In the genomic region with DNA sequence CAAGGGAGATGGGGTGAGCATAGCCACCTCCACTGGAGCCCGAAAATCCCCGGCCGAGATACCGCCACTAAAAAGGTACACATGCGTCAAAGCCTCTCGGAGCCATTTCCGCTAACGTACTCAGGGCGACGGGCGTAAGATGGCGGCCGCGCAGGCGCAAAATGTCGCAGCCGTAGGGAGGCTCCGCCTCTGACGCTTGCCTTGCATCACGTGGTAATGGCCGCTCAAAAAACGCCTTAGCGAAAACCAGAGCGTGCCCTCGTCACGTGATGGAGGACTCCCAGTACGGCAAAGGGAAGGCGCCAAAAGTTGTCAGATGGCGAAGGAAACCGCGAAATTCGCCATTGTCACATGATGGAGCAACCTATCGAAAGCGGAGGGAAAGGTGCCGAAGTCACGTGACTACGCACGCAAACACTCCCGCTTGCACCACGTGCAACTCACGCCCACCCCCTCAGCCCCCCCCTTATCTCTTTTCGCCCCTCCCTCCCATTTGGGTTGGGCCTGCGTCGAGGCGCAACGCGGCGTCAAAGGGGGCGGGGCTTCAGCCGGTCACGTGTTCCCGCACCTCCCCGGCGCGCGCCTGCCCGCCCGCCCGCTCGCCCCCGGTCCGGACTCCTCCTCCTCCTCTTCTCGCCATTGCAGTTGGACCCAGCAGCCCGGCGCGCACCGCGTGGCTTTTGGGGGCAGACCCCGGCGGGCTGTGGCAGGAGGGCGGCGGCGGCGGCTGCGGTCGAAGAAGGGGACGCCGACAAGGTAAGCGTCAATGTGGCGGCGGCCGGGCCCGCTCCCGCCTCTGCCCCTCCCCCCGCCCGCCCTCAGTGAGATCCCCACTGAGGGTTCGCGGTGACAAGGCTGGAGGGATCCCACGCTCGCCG, we compare ENCODE assay signal across 1 cellular context.
TF ChIP-seq lines count a peak whose summit lies in the region.

A gene (plus strand): TSS at position 615 of the 878 bp plus-strand sequence. CDS start 16,260 bp downstream, outside the sequence.

TF ChIP-seq in K562, 482 proteins besides CTCF, POLR2A, EP300 and RAD21 (continued from another document and continues in another):
- TF ChIP-seq, protein P1, sequence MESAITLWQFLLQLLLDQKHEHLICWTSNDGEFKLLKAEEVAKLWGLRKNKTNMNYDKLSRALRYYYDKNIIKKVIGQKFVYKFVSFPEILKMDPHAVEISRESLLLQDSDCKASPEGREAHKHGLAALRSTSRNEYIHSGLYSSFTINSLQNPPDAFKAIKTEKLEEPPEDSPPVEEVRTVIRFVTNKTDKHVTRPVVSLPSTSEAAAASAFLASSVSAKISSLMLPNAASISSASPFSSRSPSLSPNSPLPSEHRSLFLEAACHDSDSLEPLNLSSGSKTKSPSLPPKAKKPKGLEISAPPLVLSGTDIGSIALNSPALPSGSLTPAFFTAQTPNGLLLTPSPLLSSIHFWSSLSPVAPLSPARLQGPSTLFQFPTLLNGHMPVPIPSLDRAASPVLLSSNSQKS (CRISPR knock-in tag; IDR thresholded peaks at IDR 0.05): no peak
- TF ChIP-seq, protein P2, sequence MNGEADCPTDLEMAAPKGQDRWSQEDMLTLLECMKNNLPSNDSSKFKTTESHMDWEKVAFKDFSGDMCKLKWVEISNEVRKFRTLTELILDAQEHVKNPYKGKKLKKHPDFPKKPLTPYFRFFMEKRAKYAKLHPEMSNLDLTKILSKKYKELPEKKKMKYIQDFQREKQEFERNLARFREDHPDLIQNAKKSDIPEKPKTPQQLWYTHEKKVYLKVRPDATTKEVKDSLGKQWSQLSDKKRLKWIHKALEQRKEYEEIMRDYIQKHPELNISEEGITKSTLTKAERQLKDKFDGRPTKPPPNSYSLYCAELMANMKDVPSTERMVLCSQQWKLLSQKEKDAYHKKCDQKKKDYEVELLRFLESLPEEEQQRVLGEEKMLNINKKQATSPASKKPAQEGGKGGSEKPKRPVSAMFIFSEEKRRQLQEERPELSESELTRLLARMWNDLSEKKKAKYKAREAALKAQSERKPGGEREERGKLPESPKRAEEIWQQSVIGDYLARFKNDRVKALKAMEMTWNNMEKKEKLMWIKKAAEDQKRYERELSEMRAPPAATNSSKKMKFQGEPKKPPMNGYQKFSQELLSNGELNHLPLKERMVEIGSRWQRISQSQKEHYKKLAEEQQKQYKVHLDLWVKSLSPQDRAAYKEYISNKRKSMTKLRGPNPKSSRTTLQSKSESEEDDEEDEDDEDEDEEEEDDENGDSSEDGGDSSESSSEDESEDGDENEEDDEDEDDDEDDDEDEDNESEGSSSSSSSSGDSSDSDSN (IDR thresholded peaks at IDR 0.05; ENCODE audit: borderline replicate concordance in 1 of 2, low read depth in 2 of 2, low read length in 2 of 2): peak in 1 of 2 experiments; percentile 63; a peak in 1 of 4 replicates
- TF ChIP-seq, protein P3, sequence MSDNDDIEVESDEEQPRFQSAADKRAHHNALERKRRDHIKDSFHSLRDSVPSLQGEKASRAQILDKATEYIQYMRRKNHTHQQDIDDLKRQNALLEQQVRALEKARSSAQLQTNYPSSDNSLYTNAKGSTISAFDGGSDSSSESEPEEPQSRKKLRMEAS (CRISPR knock-in tag; IDR thresholded peaks at IDR 0.05): peak; percentile 99
- TF ChIP-seq FOXA1 (IDR thresholded peaks at IDR 0.05; ENCODE audit: borderline replicate concordance) (no peak), FOS (IDR thresholded peaks at IDR 0.05; ENCODE audit: extremely low read depth, insufficient read length) (peak; percentile 71), ZNF12 (CRISPR knock-in tag; IDR thresholded peaks at IDR 0.05) (no peak), NUFIP1 (IDR thresholded peaks at IDR 0.05; ENCODE audit: partially characterized antibody) (no peak), NCOA6 (IDR thresholded peaks at IDR 0.05) (peak; percentile 46; the same call in 1 of the 2 replicates), ATF7 (IDR thresholded peaks at IDR 0.05) (peak; percentile 93), ZNF764 (CRISPR knock-in tag; IDR thresholded peaks at IDR 0.05; ENCODE audit: low read depth) (no peak), ERF (CRISPR knock-in tag; IDR thresholded peaks at IDR 0.05) (0 out of 2 replicates have a peak, but pooled peaks have one; percentile 70), RFX1 (IDR thresholded peaks at IDR 0.05) (no peak), SMARCA5 (IDR thresholded peaks at IDR 0.05) (no peak), ZFP36 (IDR thresholded peaks at IDR 0.05; ENCODE audit: low read depth, low read length, partially characterized antibody) (no peak), ESRRA (IDR thresholded peaks at IDR 0.05; ENCODE audit: borderline replicate concordance, low read depth) (peak; percentile 93), ZNF133 (CRISPR knock-in tag; IDR thresholded peaks at IDR 0.05) (no peak), POLR2AphosphoS2 (IDR thresholded peaks at IDR 0.05; ENCODE audit: low read length) (peak; percentile 85), MTA1 (IDR thresholded peaks at IDR 0.05; ENCODE audit: borderline replicate concordance) (peak; percentile 95), CBX8 (IDR thresholded peaks at IDR 0.05; ENCODE audit: borderline replicate concordance, extremely low read depth, low read depth, low read length, poor library complexity, severe bottlenecking) (no peak), MCM5 (IDR thresholded peaks at IDR 0.05; ENCODE audit: low read depth) (no peak), CAMTA2 (CRISPR knock-in tag; conservative IDR thresholded peaks at IDR 0.05) (no peak), ZNF324 (CRISPR knock-in tag; IDR thresholded peaks at IDR 0.05) (no peak), KLF1 (tag; IDR thresholded peaks at IDR 0.05) (no peak), KLF13 (tag; IDR thresholded peaks at IDR 0.05; ENCODE audit: borderline replicate concordance, low read depth) (peak; percentile 89; the same call in 1 of the 2 replicates), ATF1 (CRISPR knock-in tag; IDR thresholded peaks at IDR 0.05) (no peak), ATF1 (tag; IDR thresholded peaks at IDR 0.05) (peak; percentile 98), DACH1 (IDR thresholded peaks at IDR 0.05; ENCODE audit: partially characterized antibody) (no peak), PCBP2 (IDR thresholded peaks at IDR 0.05; ENCODE audit: low read depth, low read length, poor library complexity, severe bottlenecking) (peak; percentile 74), ETV5 (CRISPR knock-in tag; IDR thresholded peaks at IDR 0.05; ENCODE audit: low read depth) (peak; percentile 11), PHB (CRISPR knock-in tag; IDR thresholded peaks at IDR 0.05) (no peak), HNRNPUL1 (IDR thresholded peaks at IDR 0.05; ENCODE audit: low read length) (no peak), ZNF165 (CRISPR knock-in tag; IDR thresholded peaks at IDR 0.05; ENCODE audit: borderline replicate concordance) (no peak), ZNF778 (CRISPR knock-in tag; IDR thresholded peaks at IDR 0.05) (no peak), MAFK (IDR thresholded peaks at IDR 0.05; ENCODE audit: low read length) (no peak), HNRNPH1 (optimal IDR thresholded peaks at IDR 0.05; ENCODE audit: low read depth, low read length) (no peak), TGIF2 (CRISPR knock-in tag; IDR thresholded peaks at IDR 0.05) (no peak; the same call in 1 of the 2 replicates), NONO (IDR thresholded peaks at IDR 0.05; ENCODE audit: low read depth in 2 of 2, low read length in 1 of 2) (no peak; a peak in 1 of 4 replicates), ZNF717 (CRISPR knock-in tag; IDR thresholded peaks at IDR 0.05) (no peak)
- TF ChIP-seq, protein P4, sequence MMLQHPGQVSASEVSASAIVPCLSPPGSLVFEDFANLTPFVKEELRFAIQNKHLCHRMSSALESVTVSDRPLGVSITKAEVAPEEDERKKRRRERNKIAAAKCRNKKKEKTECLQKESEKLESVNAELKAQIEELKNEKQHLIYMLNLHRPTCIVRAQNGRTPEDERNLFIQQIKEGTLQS (IDR thresholded peaks at IDR 0.05): peak; percentile 85
- TF ChIP-seq, protein P4 (CRISPR knock-in tag; conservative IDR thresholded peaks at IDR 0.05): peak; percentile 46
- TF ChIP-seq, protein P5, sequence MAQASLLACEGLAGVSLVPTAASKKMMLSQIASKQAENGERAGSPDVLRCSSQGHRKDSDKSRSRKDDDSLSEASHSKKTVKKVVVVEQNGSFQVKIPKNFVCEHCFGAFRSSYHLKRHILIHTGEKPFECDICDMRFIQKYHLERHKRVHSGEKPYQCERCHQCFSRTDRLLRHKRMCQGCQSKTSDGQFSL (CRISPR knock-in tag; IDR thresholded peaks at IDR 0.05): no peak
- TF ChIP-seq, protein P5 (tag; IDR thresholded peaks at IDR 0.05): no peak; a peak in 1 of 4 replicates
- TF ChIP-seq, protein P6, sequence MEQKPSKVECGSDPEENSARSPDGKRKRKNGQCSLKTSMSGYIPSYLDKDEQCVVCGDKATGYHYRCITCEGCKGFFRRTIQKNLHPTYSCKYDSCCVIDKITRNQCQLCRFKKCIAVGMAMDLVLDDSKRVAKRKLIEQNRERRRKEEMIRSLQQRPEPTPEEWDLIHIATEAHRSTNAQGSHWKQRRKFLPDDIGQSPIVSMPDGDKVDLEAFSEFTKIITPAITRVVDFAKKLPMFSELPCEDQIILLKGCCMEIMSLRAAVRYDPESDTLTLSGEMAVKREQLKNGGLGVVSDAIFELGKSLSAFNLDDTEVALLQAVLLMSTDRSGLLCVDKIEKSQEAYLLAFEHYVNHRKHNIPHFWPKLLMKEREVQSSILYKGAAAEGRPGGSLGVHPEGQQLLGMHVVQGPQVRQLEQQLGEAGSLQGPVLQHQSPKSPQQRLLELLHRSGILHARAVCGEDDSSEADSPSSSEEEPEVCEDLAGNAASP (IDR thresholded peaks at IDR 0.05): no peak
- TF ChIP-seq, protein P7, sequence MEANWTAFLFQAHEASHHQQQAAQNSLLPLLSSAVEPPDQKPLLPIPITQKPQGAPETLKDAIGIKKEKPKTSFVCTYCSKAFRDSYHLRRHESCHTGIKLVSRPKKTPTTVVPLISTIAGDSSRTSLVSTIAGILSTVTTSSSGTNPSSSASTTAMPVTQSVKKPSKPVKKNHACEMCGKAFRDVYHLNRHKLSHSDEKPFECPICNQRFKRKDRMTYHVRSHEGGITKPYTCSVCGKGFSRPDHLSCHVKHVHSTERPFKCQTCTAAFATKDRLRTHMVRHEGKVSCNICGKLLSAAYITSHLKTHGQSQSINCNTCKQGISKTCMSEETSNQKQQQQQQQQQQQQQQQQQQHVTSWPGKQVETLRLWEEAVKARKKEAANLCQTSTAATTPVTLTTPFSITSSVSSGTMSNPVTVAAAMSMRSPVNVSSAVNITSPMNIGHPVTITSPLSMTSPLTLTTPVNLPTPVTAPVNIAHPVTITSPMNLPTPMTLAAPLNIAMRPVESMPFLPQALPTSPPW (CRISPR knock-in tag; IDR thresholded peaks at IDR 0.05): peak; percentile 99
- TF ChIP-seq, protein P8, sequence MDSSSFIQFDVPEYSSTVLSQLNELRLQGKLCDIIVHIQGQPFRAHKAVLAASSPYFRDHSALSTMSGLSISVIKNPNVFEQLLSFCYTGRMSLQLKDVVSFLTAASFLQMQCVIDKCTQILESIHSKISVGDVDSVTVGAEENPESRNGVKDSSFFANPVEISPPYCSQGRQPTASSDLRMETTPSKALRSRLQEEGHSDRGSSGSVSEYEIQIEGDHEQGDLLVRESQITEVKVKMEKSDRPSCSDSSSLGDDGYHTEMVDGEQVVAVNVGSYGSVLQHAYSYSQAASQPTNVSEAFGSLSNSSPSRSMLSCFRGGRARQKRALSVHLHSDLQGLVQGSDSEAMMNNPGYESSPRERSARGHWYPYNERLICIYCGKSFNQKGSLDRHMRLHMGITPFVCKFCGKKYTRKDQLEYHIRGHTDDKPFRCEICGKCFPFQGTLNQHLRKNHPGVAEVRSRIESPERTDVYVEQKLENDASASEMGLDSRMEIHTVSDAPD (CRISPR knock-in tag; IDR thresholded peaks at IDR 0.05): no peak
- TF ChIP-seq, protein P9, sequence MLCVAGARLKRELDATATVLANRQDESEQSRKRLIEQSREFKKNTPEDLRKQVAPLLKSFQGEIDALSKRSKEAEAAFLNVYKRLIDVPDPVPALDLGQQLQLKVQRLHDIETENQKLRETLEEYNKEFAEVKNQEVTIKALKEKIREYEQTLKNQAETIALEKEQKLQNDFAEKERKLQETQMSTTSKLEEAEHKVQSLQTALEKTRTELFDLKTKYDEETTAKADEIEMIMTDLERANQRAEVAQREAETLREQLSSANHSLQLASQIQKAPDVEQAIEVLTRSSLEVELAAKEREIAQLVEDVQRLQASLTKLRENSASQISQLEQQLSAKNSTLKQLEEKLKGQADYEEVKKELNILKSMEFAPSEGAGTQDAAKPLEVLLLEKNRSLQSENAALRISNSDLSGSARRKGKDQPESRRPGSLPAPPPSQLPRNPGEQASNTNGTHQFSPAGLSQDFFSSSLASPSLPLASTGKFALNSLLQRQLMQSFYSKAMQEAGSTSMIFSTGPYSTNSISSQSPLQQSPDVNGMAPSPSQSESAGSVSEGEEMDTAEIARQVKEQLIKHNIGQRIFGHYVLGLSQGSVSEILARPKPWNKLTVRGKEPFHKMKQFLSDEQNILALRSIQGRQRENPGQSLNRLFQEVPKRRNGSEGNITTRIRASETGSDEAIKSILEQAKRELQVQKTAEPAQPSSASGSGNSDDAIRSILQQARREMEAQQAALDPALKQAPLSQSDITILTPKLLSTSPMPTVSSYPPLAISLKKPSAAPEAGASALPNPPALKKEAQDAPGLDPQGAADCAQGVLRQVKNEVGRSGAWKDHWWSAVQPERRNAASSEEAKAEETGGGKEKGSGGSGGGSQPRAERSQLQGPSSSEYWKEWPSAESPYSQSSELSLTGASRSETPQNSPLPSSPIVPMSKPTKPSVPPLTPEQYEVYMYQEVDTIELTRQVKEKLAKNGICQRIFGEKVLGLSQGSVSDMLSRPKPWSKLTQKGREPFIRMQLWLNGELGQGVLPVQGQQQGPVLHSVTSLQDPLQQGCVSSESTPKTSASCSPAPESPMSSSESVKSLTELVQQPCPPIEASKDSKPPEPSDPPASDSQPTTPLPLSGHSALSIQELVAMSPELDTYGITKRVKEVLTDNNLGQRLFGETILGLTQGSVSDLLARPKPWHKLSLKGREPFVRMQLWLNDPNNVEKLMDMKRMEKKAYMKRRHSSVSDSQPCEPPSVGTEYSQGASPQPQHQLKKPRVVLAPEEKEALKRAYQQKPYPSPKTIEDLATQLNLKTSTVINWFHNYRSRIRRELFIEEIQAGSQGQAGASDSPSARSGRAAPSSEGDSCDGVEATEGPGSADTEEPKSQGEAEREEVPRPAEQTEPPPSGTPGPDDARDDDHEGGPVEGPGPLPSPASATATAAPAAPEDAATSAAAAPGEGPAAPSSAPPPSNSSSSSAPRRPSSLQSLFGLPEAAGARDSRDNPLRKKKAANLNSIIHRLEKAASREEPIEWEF (CRISPR knock-in tag; IDR thresholded peaks at IDR 0.05): no peak
- TF ChIP-seq, protein P10, sequence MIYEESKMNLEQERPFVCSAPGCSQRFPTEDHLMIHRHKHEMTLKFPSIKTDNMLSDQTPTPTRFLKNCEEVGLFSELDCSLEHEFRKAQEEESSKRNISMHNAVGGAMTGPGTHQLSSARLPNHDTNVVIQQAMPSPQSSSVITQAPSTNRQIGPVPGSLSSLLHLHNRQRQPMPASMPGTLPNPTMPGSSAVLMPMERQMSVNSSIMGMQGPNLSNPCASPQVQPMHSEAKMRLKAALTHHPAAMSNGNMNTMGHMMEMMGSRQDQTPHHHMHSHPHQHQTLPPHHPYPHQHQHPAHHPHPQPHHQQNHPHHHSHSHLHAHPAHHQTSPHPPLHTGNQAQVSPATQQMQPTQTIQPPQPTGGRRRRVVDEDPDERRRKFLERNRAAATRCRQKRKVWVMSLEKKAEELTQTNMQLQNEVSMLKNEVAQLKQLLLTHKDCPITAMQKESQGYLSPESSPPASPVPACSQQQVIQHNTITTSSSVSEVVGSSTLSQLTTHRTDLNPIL (CRISPR knock-in tag; IDR thresholded peaks at IDR 0.05): no peak
